Comparison of ENCODE assay signal across 1 cellular context in the genomic region with DNA sequence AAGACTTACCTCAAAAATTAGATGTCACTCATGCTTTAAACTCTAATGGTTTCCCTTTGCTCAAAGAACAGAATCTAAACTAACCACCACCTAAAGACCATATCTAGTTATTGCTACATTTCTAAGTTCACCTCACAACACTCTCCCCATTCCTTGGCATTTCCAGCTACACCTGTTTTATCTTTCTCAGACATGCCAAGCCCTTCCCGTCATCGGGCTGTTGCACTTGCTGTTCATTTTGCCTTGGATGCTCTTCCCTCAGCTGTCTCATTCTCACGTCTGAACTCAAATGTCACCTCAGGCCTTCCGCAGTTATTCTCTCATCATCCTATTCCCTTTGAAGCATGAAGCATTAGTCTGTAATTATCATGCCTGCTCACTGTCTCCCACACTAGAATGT.
TF ChIP-seq lines count a peak whose summit lies in the region.

No MANE protein-coding gene starts in this region.

TF ChIP-seq in GM23338, 12 proteins besides CTCF, POLR2A, EP300 and RAD21 (continued from another document):
- TF ChIP-seq, protein P1, sequence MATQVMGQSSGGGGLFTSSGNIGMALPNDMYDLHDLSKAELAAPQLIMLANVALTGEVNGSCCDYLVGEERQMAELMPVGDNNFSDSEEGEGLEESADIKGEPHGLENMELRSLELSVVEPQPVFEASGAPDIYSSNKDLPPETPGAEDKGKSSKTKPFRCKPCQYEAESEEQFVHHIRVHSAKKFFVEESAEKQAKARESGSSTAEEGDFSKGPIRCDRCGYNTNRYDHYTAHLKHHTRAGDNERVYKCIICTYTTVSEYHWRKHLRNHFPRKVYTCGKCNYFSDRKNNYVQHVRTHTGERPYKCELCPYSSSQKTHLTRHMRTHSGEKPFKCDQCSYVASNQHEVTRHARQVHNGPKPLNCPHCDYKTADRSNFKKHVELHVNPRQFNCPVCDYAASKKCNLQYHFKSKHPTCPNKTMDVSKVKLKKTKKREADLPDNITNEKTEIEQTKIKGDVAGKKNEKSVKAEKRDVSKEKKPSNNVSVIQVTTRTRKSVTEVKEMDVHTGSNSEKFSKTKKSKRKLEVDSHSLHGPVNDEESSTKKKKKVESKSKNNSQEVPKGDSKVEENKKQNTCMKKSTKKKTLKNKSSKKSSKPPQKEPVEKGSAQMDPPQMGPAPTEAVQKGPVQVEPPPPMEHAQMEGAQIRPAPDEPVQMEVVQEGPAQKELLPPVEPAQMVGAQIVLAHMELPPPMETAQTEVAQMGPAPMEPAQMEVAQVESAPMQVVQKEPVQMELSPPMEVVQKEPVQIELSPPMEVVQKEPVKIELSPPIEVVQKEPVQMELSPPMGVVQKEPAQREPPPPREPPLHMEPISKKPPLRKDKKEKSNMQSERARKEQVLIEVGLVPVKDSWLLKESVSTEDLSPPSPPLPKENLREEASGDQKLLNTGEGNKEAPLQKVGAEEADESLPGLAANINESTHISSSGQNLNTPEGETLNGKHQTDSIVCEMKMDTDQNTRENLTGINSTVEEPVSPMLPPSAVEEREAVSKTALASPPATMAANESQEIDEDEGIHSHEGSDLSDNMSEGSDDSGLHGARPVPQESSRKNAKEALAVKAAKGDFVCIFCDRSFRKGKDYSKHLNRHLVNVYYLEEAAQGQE (IDR thresholded peaks at IDR 0.05; ENCODE audit: unreplicated experiment), result no peak
- TF ChIP-seq, protein P2, sequence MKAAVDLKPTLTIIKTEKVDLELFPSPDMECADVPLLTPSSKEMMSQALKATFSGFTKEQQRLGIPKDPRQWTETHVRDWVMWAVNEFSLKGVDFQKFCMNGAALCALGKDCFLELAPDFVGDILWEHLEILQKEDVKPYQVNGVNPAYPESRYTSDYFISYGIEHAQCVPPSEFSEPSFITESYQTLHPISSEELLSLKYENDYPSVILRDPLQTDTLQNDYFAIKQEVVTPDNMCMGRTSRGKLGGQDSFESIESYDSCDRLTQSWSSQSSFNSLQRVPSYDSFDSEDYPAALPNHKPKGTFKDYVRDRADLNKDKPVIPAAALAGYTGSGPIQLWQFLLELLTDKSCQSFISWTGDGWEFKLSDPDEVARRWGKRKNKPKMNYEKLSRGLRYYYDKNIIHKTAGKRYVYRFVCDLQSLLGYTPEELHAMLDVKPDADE (IDR thresholded peaks at IDR 0.05), result no peak
- TF ChIP-seq POLR2AphosphoS5 (IDR thresholded peaks at IDR 0.05; ENCODE audit: low read depth) (no peak), ZNF331 (CRISPR knock-in tag; IDR thresholded peaks at IDR 0.05; ENCODE audit: low read depth) (no peak), EZH2 (IDR thresholded peaks at IDR 0.05; ENCODE audit: low read depth, unreplicated experiment) (no peak)
- TF ChIP-seq, protein P3, sequence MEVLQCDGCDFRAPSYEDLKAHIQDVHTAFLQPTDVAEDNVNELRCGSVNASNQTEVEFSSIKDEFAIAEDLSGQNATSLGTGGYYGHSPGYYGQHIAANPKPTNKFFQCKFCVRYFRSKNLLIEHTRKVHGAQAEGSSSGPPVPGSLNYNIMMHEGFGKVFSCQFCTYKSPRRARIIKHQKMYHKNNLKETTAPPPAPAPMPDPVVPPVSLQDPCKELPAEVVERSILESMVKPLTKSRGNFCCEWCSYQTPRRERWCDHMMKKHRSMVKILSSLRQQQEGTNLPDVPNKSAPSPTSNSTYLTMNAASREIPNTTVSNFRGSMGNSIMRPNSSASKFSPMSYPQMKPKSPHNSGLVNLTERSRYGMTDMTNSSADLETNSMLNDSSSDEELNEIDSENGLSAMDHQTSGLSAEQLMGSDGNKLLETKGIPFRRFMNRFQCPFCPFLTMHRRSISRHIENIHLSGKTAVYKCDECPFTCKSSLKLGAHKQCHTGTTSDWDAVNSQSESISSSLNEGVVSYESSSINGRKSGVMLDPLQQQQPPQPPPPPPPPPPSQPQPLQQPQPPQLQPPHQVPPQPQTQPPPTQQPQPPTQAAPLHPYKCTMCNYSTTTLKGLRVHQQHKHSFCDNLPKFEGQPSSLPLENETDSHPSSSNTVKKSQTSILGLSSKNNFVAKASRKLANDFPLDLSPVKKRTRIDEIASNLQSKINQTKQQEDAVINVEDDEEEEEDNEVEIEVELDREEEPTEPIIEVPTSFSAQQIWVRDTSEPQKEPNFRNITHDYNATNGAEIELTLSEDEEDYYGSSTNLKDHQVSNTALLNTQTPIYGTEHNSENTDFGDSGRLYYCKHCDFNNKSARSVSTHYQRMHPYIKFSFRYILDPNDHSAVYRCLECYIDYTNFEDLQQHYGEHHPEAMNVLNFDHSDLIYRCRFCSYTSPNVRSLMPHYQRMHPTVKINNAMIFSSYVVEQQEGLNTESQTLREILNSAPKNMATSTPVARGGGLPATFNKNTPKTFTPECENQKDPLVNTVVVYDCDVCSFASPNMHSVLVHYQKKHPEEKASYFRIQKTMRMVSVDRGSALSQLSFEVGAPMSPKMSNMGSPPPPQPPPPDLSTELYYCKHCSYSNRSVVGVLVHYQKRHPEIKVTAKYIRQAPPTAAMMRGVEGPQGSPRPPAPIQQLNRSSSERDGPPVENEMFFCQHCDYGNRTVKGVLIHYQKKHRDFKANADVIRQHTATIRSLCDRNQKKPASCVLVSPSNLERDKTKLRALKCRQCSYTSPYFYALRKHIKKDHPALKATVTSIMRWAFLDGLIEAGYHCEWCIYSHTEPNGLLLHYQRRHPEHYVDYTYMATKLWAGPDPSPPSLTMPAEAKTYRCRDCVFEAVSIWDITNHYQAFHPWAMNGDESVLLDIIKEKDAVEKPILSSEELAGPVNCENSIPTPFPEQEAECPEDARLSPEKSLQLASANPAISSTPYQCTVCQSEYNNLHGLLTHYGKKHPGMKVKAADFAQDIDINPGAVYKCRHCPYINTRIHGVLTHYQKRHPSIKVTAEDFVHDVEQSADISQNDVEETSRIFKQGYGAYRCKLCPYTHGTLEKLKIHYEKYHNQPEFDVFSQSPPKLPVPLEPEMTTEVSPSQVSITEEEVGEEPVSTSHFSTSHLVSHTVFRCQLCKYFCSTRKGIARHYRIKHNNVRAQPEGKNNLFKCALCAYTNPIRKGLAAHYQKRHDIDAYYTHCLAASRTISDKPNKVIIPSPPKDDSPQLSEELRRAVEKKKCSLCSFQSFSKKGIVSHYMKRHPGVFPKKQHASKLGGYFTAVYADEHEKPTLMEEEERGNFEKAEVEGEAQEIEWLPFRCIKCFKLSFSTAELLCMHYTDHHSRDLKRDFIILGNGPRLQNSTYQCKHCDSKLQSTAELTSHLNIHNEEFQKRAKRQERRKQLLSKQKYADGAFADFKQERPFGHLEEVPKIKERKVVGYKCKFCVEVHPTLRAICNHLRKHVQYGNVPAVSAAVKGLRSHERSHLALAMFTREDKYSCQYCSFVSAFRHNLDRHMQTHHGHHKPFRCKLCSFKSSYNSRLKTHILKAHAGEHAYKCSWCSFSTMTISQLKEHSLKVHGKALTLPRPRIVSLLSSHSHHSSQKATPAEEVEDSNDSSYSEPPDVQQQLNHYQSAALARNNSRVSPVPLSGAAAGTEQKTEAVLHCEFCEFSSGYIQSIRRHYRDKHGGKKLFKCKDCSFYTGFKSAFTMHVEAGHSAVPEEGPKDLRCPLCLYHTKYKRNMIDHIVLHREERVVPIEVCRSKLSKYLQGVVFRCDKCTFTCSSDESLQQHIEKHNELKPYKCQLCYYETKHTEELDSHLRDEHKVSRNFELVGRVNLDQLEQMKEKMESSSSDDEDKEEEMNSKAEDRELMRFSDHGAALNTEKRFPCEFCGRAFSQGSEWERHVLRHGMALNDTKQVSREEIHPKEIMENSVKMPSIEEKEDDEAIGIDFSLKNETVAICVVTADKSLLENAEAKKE (CRISPR knock-in tag; IDR thresholded peaks at IDR 0.05), result no peak
